ENCODE assay signal across 25 cellular contexts in genomic region chr1:79364896-79365295, GRCh38.
"Had no signal": no experiment of that assay in that cellular context is flagged by ENCODE, and none has a peak within 500 bp of the region (broad histone marks: within the 10 kb centered on the region; RNA-seq: fewer than 3 reads in every experiment).

No MANE protein-coding gene starts in this region.

- H3K4me1 ChIP-seq: body of pancreas, colonic mucosa, lower lobe of right lung, right lobe of liver, stomach, upper lobe of left lung had no signal

- H3K36me3 ChIP-seq: colonic mucosa, lower lobe of right lung, ovary, right lobe of liver, stomach, thoracic aorta, upper lobe of left lung had no signal

- H3K9me3 ChIP-seq: body of pancreas, colonic mucosa, lower lobe of right lung, ovary, right lobe of liver, stomach, thoracic aorta, upper lobe of left lung had no signal

- DNase-seq: activated B cell treated with CpG ODN at 0.5 μM for 24 hours; activated CD4-positive, alpha-beta T cell treated with anti-CD3 and anti-CD28 coated beads for 4 hours; activated CD8-positive, alpha-beta T cell treated with anti-CD3 and anti-CD28 coated beads for 36 hours; activated naive CD4-positive, alpha-beta T cell; activated naive CD8-positive, alpha-beta T cell treated with anti-CD3 and anti-CD28 coated beads for 36 hours; activated T-cell treated with anti-CD3 and anti-CD28 coated beads, Interleukin-2, amount 50 U/mL, for 1 hour; amniotic stem cell; body of pancreas; colonic mucosa; erythroblast; foreskin melanocyte; glutamatergic neuron; hippocampal formation; islet precursor cell; left colon; lower lobe of right lung; natural killer cell; ovary; right lobe of liver; stimulated activated CD4-positive, alpha-beta T cell treated with anti-CD3 and anti-CD28 coated beads, Interleukin-4, amount 100 ng/mL, for 1 hour; stomach; upper lobe of left lung had no signal

- H3K4me2 ChIP-seq: smooth muscle cell had no signal

- H3K4me3 ChIP-seq: body of pancreas, colonic mucosa, lower lobe of right lung, ovary, right lobe of liver, smooth muscle cell, stomach, thoracic aorta, upper lobe of left lung had no signal

- H3K27ac ChIP-seq: body of pancreas, colonic mucosa, lower lobe of right lung, ovary, right lobe of liver, stomach, thoracic aorta, upper lobe of left lung had no signal

- ATAC-seq: activated CD8-positive, alpha-beta T cell treated with anti-CD3 and anti-CD28 coated beads for 36 hours; activated T-helper 17 cell treated with anti-CD3 and anti-CD28 coated beads, Interleukin-2, amount 50 U/mL, for 72 hours; body of pancreas; left colon; lower lobe of right lung; natural killer cell; right lobe of liver had no signal

- H3K27me3 ChIP-seq: body of pancreas, colonic mucosa, ovary, right lobe of liver, stomach, upper lobe of left lung had no signal
